Comparison of ENCODE assay signal across 8 cellular contexts in the genomic region with DNA sequence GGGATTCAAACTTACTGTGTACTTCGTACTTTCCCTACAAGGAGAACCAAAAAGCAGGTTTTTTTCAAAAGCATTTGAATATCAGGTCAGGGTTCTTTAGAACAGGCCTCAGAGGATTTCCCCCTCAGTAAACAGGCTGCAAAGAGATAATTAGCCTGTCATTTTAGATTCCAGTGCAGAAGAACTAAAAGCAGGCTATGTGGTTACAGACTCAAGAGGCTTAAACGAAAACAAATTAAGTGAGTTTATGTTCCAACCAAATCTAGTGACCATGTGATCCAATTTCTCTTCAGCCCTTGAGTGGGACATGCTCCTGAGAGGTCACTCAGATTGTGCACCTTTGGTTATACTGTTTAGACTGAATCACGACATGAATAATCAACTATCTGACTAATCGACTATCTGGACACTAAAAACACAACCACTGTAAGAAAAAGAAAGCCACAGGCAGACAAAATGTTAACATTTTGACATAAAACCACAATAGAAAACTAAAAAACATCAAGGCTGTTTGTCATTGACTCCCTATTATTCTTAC. TPM values are rescaled to one million over a fixed set of nuclear protein-coding genes. Genes with fewer than 3 reads are reported as not detected.
DNase-seq lines count a peak whose midpoint lies in the region; ATAC-seq, FAIRE-seq and TF ChIP-seq lines count a peak whose summit lies in the region.

No MANE protein-coding gene starts in this region.

- H3K36me3 Mint-ChIP-seq in CD4-positive, alpha-beta memory T cell, result peaks cover 0 to 3% of the 10 kb centered on the region in 2 donors
- H3K36me3 Mint-ChIP-seq in naive thymus-derived CD8-positive, alpha-beta T cell, result peaks cover 0 to 4% (median 2%) of the 10 kb centered on the region in 3 donors

- FAIRE-seq in GM19239 (lab: Jason Lieb, UNC), result peak; percentile 95

- no peak overlapping the region for H3K4me3 ChIP-seq in CD4-positive, alpha-beta memory T cell (ENCODE audit: low read length in 2 of 2)
- no peak overlapping the region for H3K4me3 ChIP-seq in fibroblast of lung (replicated peaks in 1 of 4; ENCODE audit: control extremely low read depth in 1 of 4, insufficient read depth in 1 of 4, low read depth in 3 of 4, low read length in 4 of 4)

- POLR2A ChIA-PET in CD4-positive, alpha-beta memory T cell (lab: Charles Lee; ENCODE audit: partially characterized antibody), result no interaction called here
- POLR2A ChIA-PET in naive thymus-derived CD8-positive, alpha-beta T cell (lab: Charles Lee), result no interaction called here

- intact Hi-C loops in CD4-positive, alpha-beta memory T cell (cut with micrococcal nuclease), result loop anchor here (10.0 kb wide), 2 partner anchors 242 to 332 kb away; a partner anchor contains a TSS

- H3K4me1 ChIP-seq in CD4-positive, alpha-beta memory T cell (ENCODE audit: insufficient read depth, low read length), result peaks cover 66% of the 10 kb centered on the region
- H3K4me1 ChIP-seq in fibroblast of lung (ENCODE audit: control insufficient read depth, extremely low read depth, insufficient read depth, low read length), result no peaks in the 10 kb centered on the region

- H2AFZ ChIP-seq in fibroblast of lung (ENCODE audit: low read length), result no peak overlapping the region

- H3K4me1 Mint-ChIP-seq in CD4-positive, alpha-beta memory T cell, result peaks cover 43 to 62% (median 53%) of the 10 kb centered on the region in 4 donors
- peaks cover 32 to 62% (median 47%) of the 10 kb centered on the region in 4 donors for H3K4me1 Mint-ChIP-seq in naive thymus-derived CD8-positive, alpha-beta T cell

- no peak overlapping the region for H3K4me2 ChIP-seq in fibroblast of lung (ENCODE audit: extremely low read depth, insufficient read depth, low read length)

- no peaks in the 10 kb centered on the region for H3K9me3 ChIP-seq in CD4-positive, alpha-beta memory T cell (ENCODE audit: control insufficient read depth in 1 of 2, low read length in 2 of 2)
- H3K9me3 ChIP-seq in fibroblast of lung (ENCODE audit: control insufficient read depth, insufficient read depth, low read depth, low read length), result no peaks in the 10 kb centered on the region

- H3K4me3 Mint-ChIP-seq in CD4-positive, alpha-beta memory T cell, result peak overlapping the region in 6 of 8 donors; percentile 3 to 68 (median 40)
- H3K4me3 Mint-ChIP-seq in naive thymus-derived CD8-positive, alpha-beta T cell, result peak overlapping the region in 1 of 10 donors; percentile 60

- H3K27ac Mint-ChIP-seq in CD4-positive, alpha-beta memory T cell, result peak overlapping the region in 6 of 7 donors; percentile 18 to 85 (median 68)
- peak overlapping the region in 2 of 10 donors; percentile 5 to 62 for H3K27ac Mint-ChIP-seq in naive thymus-derived CD8-positive, alpha-beta T cell

- H3K27me3 ChIP-seq in CD4-positive, alpha-beta memory T cell (ENCODE audit: insufficient read depth, low read length), result no peaks in the 10 kb centered on the region
- H3K27me3 ChIP-seq in fibroblast of lung (ENCODE audit: control insufficient read depth, insufficient read depth, low read length), result no peaks in the 10 kb centered on the region

- TF ChIP-seq CTCF in fibroblast of lung (conservative IDR thresholded peaks at IDR 0.05 in 1 of 2, IDR thresholded peaks at IDR 0.05 in 1 of 2; ENCODE audit: low read depth in 1 of 2, low read length in 2 of 2), result no peak
- no peak for TF ChIP-seq CTCF in omental fat pad (IDR thresholded peaks at IDR 0.05)

- H3K27ac ChIP-seq in CD4-positive, alpha-beta memory T cell (ENCODE audit: low read depth, low read length), result no peak overlapping the region
- H3K27ac ChIP-seq in fibroblast of lung (ENCODE audit: insufficient read depth, low read length), result no peak overlapping the region

- CTCF ChIA-PET in CD4-positive, alpha-beta memory T cell (lab: Charles Lee; ENCODE audit: partially characterized antibody), result no interaction called here

- DNase-seq in CD4-positive, alpha-beta memory T cell, result peak in 3 of 5 donors; percentile 9 to 23 (median 12)
- DNase-seq in GM19239 (ENCODE audit: insufficient read length, low spot score) (no peak), LHCN-M2 (ENCODE audit: low read depth) (peak; percentile 42), fibroblast of lung (ENCODE audit: low read depth in 2 of 2) (peak; percentile 65 to 86), SKM-1 treated with dmso at 0.1 percent for 144 hours (lab: John Stamatoyannopoulos, UW; ENCODE audit: unreplicated experiment) (no peak), omental fat pad (ENCODE audit: low spot score) (no peak), 8988T (no peak)
- DNase-seq in naive thymus-derived CD8-positive, alpha-beta T cell, result no peak

- H3K9ac ChIP-seq in fibroblast of lung (ENCODE audit: insufficient read depth, low read length), result no peak overlapping the region

- H3K79me2 ChIP-seq in fibroblast of lung (ENCODE audit: control insufficient read depth, insufficient read depth, low read length), result no peaks in the 10 kb centered on the region

- H3K27me3 Mint-ChIP-seq in CD4-positive, alpha-beta memory T cell, result no peaks in the 10 kb centered on the region
- no peaks in the 10 kb centered on the region for H3K27me3 Mint-ChIP-seq in naive thymus-derived CD8-positive, alpha-beta T cell

- H3K9me3 Mint-ChIP-seq in CD4-positive, alpha-beta memory T cell, result no peaks in the 10 kb centered on the region
- H3K9me3 Mint-ChIP-seq in naive thymus-derived CD8-positive, alpha-beta T cell, result no peaks in the 10 kb centered on the region

- H4K20me1 ChIP-seq in fibroblast of lung (ENCODE audit: control insufficient read depth, extremely low read depth, insufficient read depth, low read length), result no peaks in the 10 kb centered on the region

- no peak for ATAC-seq in naive thymus-derived CD8-positive, alpha-beta T cell
- ATAC-seq in omental fat pad (ENCODE audit: low FRiP score), result no peak

- H3K36me3 ChIP-seq in CD4-positive, alpha-beta memory T cell (ENCODE audit: insufficient read depth, low read length), result no peaks in the 10 kb centered on the region
- H3K36me3 ChIP-seq in fibroblast of lung (ENCODE audit: control insufficient read depth, insufficient read depth, low read length), result no peaks in the 10 kb centered on the region

RNA-seq across cellular contexts. Expression of a gene that starts 4.5 kb away (rescaled TPM):
- total RNA-seq in CD4-positive, alpha-beta memory T cell, result 1 to 10 TPM; 8.3 to 8.6 TPM
- 1 to 10 TPM; 2.5 to 3.5 TPM for polyA plus RNA-seq in CD4-positive, alpha-beta memory T cell
- total RNA-seq in LHCN-M2 (2014; rRNA removed) (12.1 and 12.9 TPM in 2 replicates), fibroblast of lung (7.4 TPM in 2 replicates), omental fat pad (10 to 100 TPM; 10.1 to 15.8 (median 12.3) TPM)
- 2.9 TPM for polyA plus RNA-seq in LHCN-M2 (2012)
- polyA plus RNA-seq in fibroblast of lung, result 5.1 and 7.0 TPM in 2 replicates
- 3.2 and 4.3 TPM in 2 replicates for polyA plus RNA-seq in fibroblast of lung (2012)
- polyA minus RNA-seq in fibroblast of lung (ENCODE audit: low replicate concordance), result 5.5 and 7.1 TPM in 2 replicates
- 1 to 10 TPM; 7.8 to 8.0 TPM for total RNA-seq in naive thymus-derived CD8-positive, alpha-beta T cell
- polyA plus RNA-seq in naive thymus-derived CD8-positive, alpha-beta T cell, result 1 to 10 TPM; 1.8 to 3.0 (median 2.1) TPM

RNA-seq across cellular contexts. Expression of a gene that starts 4.8 kb away (rescaled TPM):
- total RNA-seq in CD4-positive, alpha-beta memory T cell, result under 1 TPM; 0.11 to 0.38 TPM
- polyA plus RNA-seq in CD4-positive, alpha-beta memory T cell, result not detected
- 1.7 and 5.0 TPM in 2 replicates for total RNA-seq in LHCN-M2 (2014; rRNA removed)
- polyA plus RNA-seq in LHCN-M2 (2012), result 0.56 TPM
- 0.33 and 0.77 TPM in 2 replicates for total RNA-seq in fibroblast of lung
- 0.69 and 1.1 TPM in 2 replicates for polyA plus RNA-seq in fibroblast of lung
- 0.31 and 0.70 TPM in 2 replicates for polyA plus RNA-seq in fibroblast of lung (2012)
- 0.19 TPM in 1 of 2 replicates, not detected in the other for polyA minus RNA-seq in fibroblast of lung (ENCODE audit: low replicate concordance)
- total RNA-seq in naive thymus-derived CD8-positive, alpha-beta T cell, result under 1 TPM in 1 of 2 experiments, not detected in 1; 0.44 TPM
- polyA plus RNA-seq in naive thymus-derived CD8-positive, alpha-beta T cell, result under 1 TPM in 1 of 3 donors, not detected in 2; 0.07 TPM
- total RNA-seq in omental fat pad, result 1 to 10 TPM in 1 of 4 donors, under 1 TPM in 2, not detected in 1; 0.25 to 2.2 (median 0.84) TPM

RNA-seq across cellular contexts. Expression of a gene that starts 51.0 kb away (rescaled TPM):
- 1 to 10 TPM; 1.1 TPM for total RNA-seq in CD4-positive, alpha-beta memory T cell
- not detected for polyA plus RNA-seq in CD4-positive, alpha-beta memory T cell
- total RNA-seq in LHCN-M2 (2014; rRNA removed) (0.06 TPM in 1 of 2 replicates, not detected in the other), fibroblast of lung (0.26 and 0.83 TPM in 2 replicates), omental fat pad (under 1 TPM in 2 of 4 donors, not detected in 2; 0.28 to 0.47 TPM)
- polyA plus RNA-seq in LHCN-M2 (2012), result 0.06 TPM
- polyA plus RNA-seq in fibroblast of lung, result 0.05 and 0.14 TPM in 2 replicates
- polyA plus RNA-seq in fibroblast of lung (2012), result 0.09 and 0.13 TPM in 2 replicates
- not detected in 2 replicates for polyA minus RNA-seq in fibroblast of lung (ENCODE audit: low replicate concordance)
- 1 to 10 TPM; 1.6 to 1.9 TPM for total RNA-seq in naive thymus-derived CD8-positive, alpha-beta T cell
- polyA plus RNA-seq in naive thymus-derived CD8-positive, alpha-beta T cell, result under 1 TPM in 1 of 3 donors, not detected in 2; 0.09 TPM

RNA-seq across cellular contexts. Expression of a gene that starts 51.5 kb away (rescaled TPM):
- 10 to 100 TPM; 10.5 to 11.8 TPM for total RNA-seq in CD4-positive, alpha-beta memory T cell
- polyA plus RNA-seq in CD4-positive, alpha-beta memory T cell, result 1 to 10 TPM; 5.2 to 6.4 TPM
- total RNA-seq in LHCN-M2 (2014; rRNA removed), result 25.8 and 27.7 TPM in 2 replicates
- polyA plus RNA-seq in LHCN-M2 (2012), result 24.1 TPM
- 13.7 and 20.5 TPM in 2 replicates for total RNA-seq in fibroblast of lung
- polyA plus RNA-seq in fibroblast of lung, result 12.4 and 14.4 TPM in 2 replicates
- 16.9 and 18.1 TPM in 2 replicates for polyA plus RNA-seq in fibroblast of lung (2012)
- polyA minus RNA-seq in fibroblast of lung (ENCODE audit: low replicate concordance), result 24.2 and 31.3 TPM in 2 replicates
- total RNA-seq in naive thymus-derived CD8-positive, alpha-beta T cell, result 10 to 100 TPM; 17.9 to 19.6 TPM
- polyA plus RNA-seq in naive thymus-derived CD8-positive, alpha-beta T cell, result 10 to 100 TPM in 1 of 3 donors, 1 to 10 TPM in 2; 8.0 to 10.0 (median 9.9) TPM
- 10 to 100 TPM; 18.9 to 34.2 (median 27.6) TPM for total RNA-seq in omental fat pad

RNA-seq across cellular contexts. Expression of a gene that starts 51.7 kb away (rescaled TPM):
- total RNA-seq in CD4-positive, alpha-beta memory T cell, result 10 to 100 TPM; 13.2 to 15.2 TPM
- 1 to 10 TPM in 1 of 2 donors, under 1 TPM in 1; 0.86 to 1.1 TPM for polyA plus RNA-seq in CD4-positive, alpha-beta memory T cell
- total RNA-seq in LHCN-M2 (2014; rRNA removed), result 12.2 and 15.0 TPM in 2 replicates
- 16.3 TPM for polyA plus RNA-seq in LHCN-M2 (2012)
- 8.5 and 9.6 TPM in 2 replicates for total RNA-seq in fibroblast of lung
- polyA plus RNA-seq in fibroblast of lung, result 11.0 and 12.0 TPM in 2 replicates
- polyA plus RNA-seq in fibroblast of lung (2012), result 10.3 and 11.6 TPM in 2 replicates
- 73.4 and 92.5 TPM in 2 replicates for polyA minus RNA-seq in fibroblast of lung (ENCODE audit: low replicate concordance)
- 10 to 100 TPM; 11.4 to 13.9 TPM for total RNA-seq in naive thymus-derived CD8-positive, alpha-beta T cell
- under 1 TPM; 0.25 to 0.50 (median 0.40) TPM for polyA plus RNA-seq in naive thymus-derived CD8-positive, alpha-beta T cell
- total RNA-seq in omental fat pad, result 10 to 100 TPM; 14.3 to 23.3 (median 18.8) TPM

Comparison
In these comparisons a context has a peak if more than half of its experiments do, and no peak if none do; other contexts are left out.
1. DNase-seq: peak in CD4-positive, alpha-beta memory T cell (3 of 5), LHCN-M2 (single experiment) and fibroblast of lung (2 of 2); none in GM19239 (single experiment), naive thymus-derived CD8-positive, alpha-beta T cell (0 of 10), SKM-1 treated with dmso at 0.1 percent for 144 hours (single experiment), omental fat pad (single experiment) and 8988T (single experiment).